14 cellular contexts compared by ENCODE assay signal in the genomic region with DNA sequence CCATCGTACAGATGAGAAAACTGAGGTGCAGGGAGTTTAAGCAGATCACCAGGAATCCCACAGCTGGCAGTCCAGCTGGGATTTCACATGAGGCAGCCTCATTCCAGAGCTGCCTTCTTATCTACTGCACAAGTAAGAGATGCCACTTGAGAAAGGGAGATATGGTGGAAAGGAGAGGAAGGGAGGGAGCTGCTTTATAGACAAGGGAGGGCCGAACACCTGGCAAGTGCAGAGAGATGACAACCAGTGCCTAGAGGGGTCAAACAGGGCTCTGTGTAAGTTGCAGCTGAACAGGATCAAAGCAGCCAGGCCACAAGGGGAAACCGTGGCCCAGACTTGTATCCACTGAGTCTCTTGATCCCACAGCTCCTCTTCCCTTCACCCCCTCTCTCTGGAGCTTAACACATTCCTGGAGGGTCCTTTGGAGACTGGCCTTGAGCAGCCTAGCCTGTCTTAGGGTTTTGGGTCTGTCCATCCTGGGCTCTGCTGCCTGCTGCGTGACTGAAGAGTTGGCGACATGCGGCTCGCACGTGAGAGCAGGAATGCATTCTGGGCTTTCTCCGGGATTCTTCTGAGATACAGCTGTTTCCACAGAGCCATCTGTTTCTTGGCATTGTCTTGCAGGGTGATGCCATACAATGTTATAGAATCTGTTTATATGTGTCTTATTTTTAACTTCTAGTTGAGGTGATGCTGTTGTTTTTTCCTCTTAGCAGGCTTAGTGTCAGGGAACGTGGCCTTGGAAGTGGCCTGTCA.
"Had no signal": no experiment of that assay in that cellular context is flagged by ENCODE, and none has a peak within 500 bp of the region (broad histone marks: within the 10 kb centered on the region; RNA-seq: fewer than 3 reads in every experiment).

No MANE protein-coding gene starts in this region.

- DNase-seq: activated CD4-positive, alpha-beta memory T cell treated with anti-CD3 and anti-CD28 coated beads, Interleukin-2, amount 10 ng/mL, durations not matched to agents 7 days and 5 days; activated gamma-delta T cell; activated T-cell treated with anti-CD3 and anti-CD28 coated beads, Interleukin-2, amount 50 U/mL, for 48 hours; amygdala; brain microvascular endothelial cell; cerebellar nuclear complex; endodermal cell; head of caudate nucleus; SW 1271; transverse colon had no signal

- H3K36me3 Mint-ChIP-seq: activated naive CD8-positive, alpha-beta T cell had no signal

- H3K4me3 ChIP-seq: smooth muscle cell, transverse colon had no signal

- H3K27ac Mint-ChIP-seq: activated CD4-positive, alpha-beta memory T cell treated with anti-CD3 and anti-CD28 coated beads, Interleukin-2, amount 10 ng/mL, durations not matched to agents 7 days and 5 days; activated naive CD8-positive, alpha-beta T cell; endodermal cell had no signal

- H3K9me3 ChIP-seq: transverse colon had no signal

- H3K27me3 ChIP-seq: brain microvascular endothelial cell, transverse colon had no signal

- H3K4me3 Mint-ChIP-seq: activated CD4-positive, alpha-beta memory T cell treated with anti-CD3 and anti-CD28 coated beads, Interleukin-2, amount 10 ng/mL, durations not matched to agents 7 days and 5 days; activated naive CD8-positive, alpha-beta T cell; endodermal cell; neural crest cell had no signal

- H3K36me3 ChIP-seq: brain microvascular endothelial cell, transverse colon had no signal

- H3K4me1 ChIP-seq: parathyroid adenoma had no signal

- H3K9me3 Mint-ChIP-seq: endodermal cell, neural crest cell had no signal

- H3K27ac ChIP-seq: brain microvascular endothelial cell, parathyroid adenoma, transverse colon had no signal

- H3K27me3 Mint-ChIP-seq: activated CD4-positive, alpha-beta memory T cell treated with anti-CD3 and anti-CD28 coated beads, Interleukin-2, amount 10 ng/mL, durations not matched to agents 7 days and 5 days had no signal

- H3K4me1 Mint-ChIP-seq: activated CD4-positive, alpha-beta memory T cell treated with anti-CD3 and anti-CD28 coated beads, Interleukin-2, amount 10 ng/mL, durations not matched to agents 7 days and 5 days; endodermal cell; neural crest cell had no signal
